Comparison of ENCODE assay signal across 9 cellular contexts in the genomic region with DNA sequence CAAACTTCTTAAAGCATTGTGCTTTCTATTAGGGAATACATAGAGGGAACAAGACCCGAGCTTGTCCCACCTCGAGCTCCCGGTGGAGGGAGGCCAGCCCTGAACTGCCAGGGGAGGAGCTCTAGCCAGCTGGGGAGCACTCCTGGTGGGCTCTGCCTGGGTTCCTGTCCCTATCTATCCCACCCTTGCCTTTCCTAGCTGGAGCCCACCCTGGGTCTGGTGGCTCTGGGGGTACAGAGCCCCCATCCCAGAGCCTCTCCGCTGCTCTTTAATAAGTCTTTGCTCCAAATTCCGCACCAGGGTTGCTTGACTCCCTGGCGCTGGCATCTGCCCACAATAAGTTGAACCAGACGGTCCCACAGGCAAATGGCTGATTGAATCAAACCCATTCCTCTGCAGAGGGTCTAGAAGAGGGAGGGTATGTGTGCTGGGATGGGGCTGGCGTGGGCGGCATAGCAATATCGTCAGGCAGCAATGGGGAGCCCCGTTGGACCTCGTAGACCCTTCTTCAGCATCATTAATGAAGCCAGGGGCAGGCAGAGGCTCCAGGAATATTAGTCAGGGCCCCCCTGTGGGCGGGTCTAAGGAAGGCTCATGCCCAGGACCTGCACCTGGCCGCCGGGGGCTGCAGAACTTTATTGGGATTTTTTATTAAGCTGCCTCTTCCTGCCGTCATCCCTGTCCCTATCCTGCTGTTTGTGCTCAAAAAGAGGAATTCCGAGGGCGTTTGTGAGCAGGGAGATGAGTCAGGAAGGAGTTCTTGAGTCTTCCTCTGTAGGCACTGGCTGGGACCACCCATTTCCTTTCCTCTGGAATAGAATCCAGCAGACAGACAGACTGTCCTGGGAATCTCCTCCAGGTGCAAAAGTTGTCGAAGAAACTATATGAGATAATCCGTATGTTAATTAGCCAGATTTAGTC. TPM values are rescaled to one million over a fixed set of nuclear protein-coding genes. Genes with fewer than 3 reads are reported as not detected.
DNase-seq lines count a peak whose midpoint lies in the region; ATAC-seq and TF ChIP-seq lines count a peak whose summit lies in the region.
"Had no signal": no experiment of that assay in that cellular context is flagged by ENCODE, and none has a peak within 500 bp of the region (broad histone marks: within the 10 kb centered on the region; RNA-seq: fewer than 3 reads in every experiment).

No MANE protein-coding gene starts in this region.

- H4K20me1 ChIP-seq in GM23248 (ENCODE audit: insufficient read depth): no peaks in the 10 kb centered on the region

- H3K9me2 ChIP-seq in GM23248 (ENCODE audit: insufficient read depth): no peaks in the 10 kb centered on the region

- H3K27ac ChIP-seq in GM23248 (no peak overlapping the region), Peyer's patch (peak overlapping the region in 3 of 4 donors; percentile 18 to 68 (median 63)), esophagus muscularis mucosa (replicated peaks in 1 of 4) (peak overlapping the region; percentile 33 to 53 (median 45)), sigmoid colon (peak overlapping the region; percentile 26 to 49 (median 32))

- H3K4me3 ChIP-seq in GM23248: no peak overlapping the region
- no peak overlapping the region for H3K4me3 ChIP-seq in Peyer's patch
- peak overlapping the region in 1 of 4 donors; percentile 6 for H3K4me3 ChIP-seq in esophagus muscularis mucosa
- no peak overlapping the region for H3K4me3 ChIP-seq in sigmoid colon

- DNase-seq in GM23248 (peak; percentile 57), Peyer's patch (no peak), esophagus muscularis mucosa (ENCODE audit: extremely low spot score) (no peak), sigmoid colon (no peak), CD1c-positive myeloid dendritic cell (ENCODE audit: extremely low spot score) (no peak), NCI-H187 (lab: John Stamatoyannopoulos, UW) (no peak), T-helper 2 cell (no peak)
- DNase-seq: NCI-H226 had no signal

- no peak for ATAC-seq in GM21528 (IDR thresholded peaks at IDR 0.05; ENCODE audit: low FRiP score, unreplicated experiment)

- intact Hi-C loops in esophagus muscularis mucosa (cut with DNase I): no loop called here
- intact Hi-C loops in sigmoid colon (cut with DNase I): no loop called here

- H3K36me3 ChIP-seq in GM23248 (ENCODE audit: low read depth) (no peaks in the 10 kb centered on the region), Peyer's patch (no peaks in the 10 kb centered on the region), esophagus muscularis mucosa (no peaks in the 10 kb centered on the region), sigmoid colon (no peaks in the 10 kb centered on the region)

- TF ChIP-seq POLR2A in Peyer's patch (IDR thresholded peaks at IDR 0.05) (no peak), esophagus muscularis mucosa (IDR thresholded peaks at IDR 0.05; ENCODE audit: low read depth) (no peak), sigmoid colon (IDR thresholded peaks at IDR 0.05) (no peak)

- no peak for TF ChIP-seq EP300 in esophagus muscularis mucosa (IDR thresholded peaks at IDR 0.05)
- no peak for TF ChIP-seq EP300 in sigmoid colon (IDR thresholded peaks at IDR 0.05)

- H3K27me3 ChIP-seq in GM23248 (replicated peaks; ENCODE audit: insufficient read depth) (peaks cover 7% of the 10 kb centered on the region; the same call in 1 of the 2 replicates), Peyer's patch (no peaks in the 10 kb centered on the region), esophagus muscularis mucosa (peaks cover 0 to 26% (median 0%) of the 10 kb centered on the region in 4 donors), sigmoid colon (peaks cover 0 to 9% (median 0%) of the 10 kb centered on the region in 3 donors)

- no peak overlapping the region for H3K9ac ChIP-seq in GM23248

- no peak overlapping the region for H2AFZ ChIP-seq in GM23248

- TF ChIP-seq CTCF in Peyer's patch (IDR thresholded peaks at IDR 0.05) (no peak), esophagus muscularis mucosa (IDR thresholded peaks at IDR 0.05) (no peak), sigmoid colon (IDR thresholded peaks at IDR 0.05) (no peak)

- H3K9me3 ChIP-seq in GM23248 (ENCODE audit: low read depth) (no peaks in the 10 kb centered on the region), Peyer's patch (no peaks in the 10 kb centered on the region), esophagus muscularis mucosa (no peaks in the 10 kb centered on the region), sigmoid colon (no peaks in the 10 kb centered on the region)

- no peaks in the 10 kb centered on the region for H3F3A ChIP-seq in GM23248 (ENCODE audit: insufficient read depth)

- no peaks in the 10 kb centered on the region for H3K79me2 ChIP-seq in GM23248 (ENCODE audit: insufficient read depth)

- WGBS in GM23248 (ENCODE audit: low coverage in 1 of 2, low lambda C conversion rate in 2 of 2, missing lambda C conversion rate in 2 of 2), 2 experiments: 35 to 38% methylated on average over 20 of the region's 20 CpGs
- WGBS in esophagus muscularis mucosa: 47% methylated on average over 19 of the region's 20 CpGs
- WGBS in sigmoid colon, 2 donors: 51 to 56% methylated on average over 20 of the region's 20 CpGs

- in situ Hi-C loops in GM23248 (cut with MboI): no loop called here

- H3K4me1 ChIP-seq in GM23248 (ENCODE audit: insufficient read depth) (no peaks in the 10 kb centered on the region), Peyer's patch (no peaks in the 10 kb centered on the region), esophagus muscularis mucosa (peaks cover 0 to 12% (median 3%) of the 10 kb centered on the region in 4 donors), sigmoid colon (peaks cover 0 to 5% (median 2%) of the 10 kb centered on the region in 4 donors)

- H3K4me2 ChIP-seq in GM23248 (ENCODE audit: unreplicated experiment): no peak overlapping the region

RNA-seq across cellular contexts. Expression of gene RIC3, which starts 38.5 kb away (rescaled TPM):
- total RNA-seq in GM23248 (2014; rRNA removed; shearing (Covaris generic)): not detected in 2 replicates
- polyA plus RNA-seq in GM23248 (2016; fragmentation: Nextera tagmentation; extraction: Ambion mirVana) (0.06 and 0.11 TPM in 2 replicates), sigmoid colon (1 to 10 TPM in 1 of 3 donors, under 1 TPM in 1, not detected in 1; 0.23 to 4.7 TPM)
- total RNA-seq in Peyer's patch (10 to 100 TPM in 1 of 4 donors, 1 to 10 TPM in 3; 2.8 to 26.4 (median 4.9) TPM), esophagus muscularis mucosa (10 to 100 TPM; 12.8 to 19.9 (median 17.1) TPM), sigmoid colon (10 to 100 TPM; 13.7 to 34.9 (median 19.5) TPM)

RNA-seq across cellular contexts. Expression of gene LMO1, which starts 56.3 kb away (rescaled TPM):
- total RNA-seq in GM23248 (2014; rRNA removed; shearing (Covaris generic)): not detected in 2 replicates
- polyA plus RNA-seq in GM23248 (2016; fragmentation: Nextera tagmentation; extraction: Ambion mirVana): not detected in 2 replicates
- not detected for total RNA-seq in Peyer's patch
- under 1 TPM in 1 of 4 donors, not detected in 3; 0.50 TPM for total RNA-seq in esophagus muscularis mucosa
- total RNA-seq in sigmoid colon: 1 to 10 TPM in 1 of 4 donors, under 1 TPM in 1, not detected in 2; 0.66 to 1.8 TPM
- under 1 TPM in 1 of 3 donors, not detected in 2; 0.04 TPM for polyA plus RNA-seq in sigmoid colon
